Comparison of ENCODE assay signal across 1 cellular context in the genomic region with DNA sequence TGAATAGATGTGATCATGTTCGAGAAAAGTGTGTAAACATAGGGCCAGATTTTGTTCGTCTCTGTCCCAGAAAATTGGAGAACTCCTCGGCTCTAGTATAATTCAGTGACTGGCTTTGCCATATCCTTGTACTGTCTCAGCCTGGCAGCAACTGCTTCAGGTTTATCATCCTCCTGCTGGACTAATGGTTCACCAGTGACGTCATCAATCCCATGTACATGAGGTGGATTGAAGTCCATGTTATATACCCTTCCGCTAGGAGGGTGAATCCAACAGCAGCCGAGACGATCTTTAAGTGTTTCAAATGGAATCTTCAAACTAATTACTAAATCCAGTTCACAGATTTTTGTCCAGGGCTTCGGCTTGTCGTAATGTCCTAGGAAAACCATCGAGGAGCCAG.
TF ChIP-seq lines count a peak whose summit lies in the region.

No MANE protein-coding gene starts in this region.

TF ChIP-seq in HepG2, 621 proteins besides CTCF, POLR2A, EP300 and RAD21 (continued from another document):
- TF ChIP-seq ZSCAN20 (CRISPR knock-in tag; IDR thresholded peaks at IDR 0.05; ENCODE audit: borderline replicate concordance): no peak
- peak; percentile 89 for TF ChIP-seq CREB1 (IDR thresholded peaks at IDR 0.05)
- TF ChIP-seq CREB1 (CRISPR knock-in tag; IDR thresholded peaks at IDR 0.05): no peak
- no peak for TF ChIP-seq HOMEZ (CRISPR knock-in tag; IDR thresholded peaks at IDR 0.05; ENCODE audit: low read depth)
- TF ChIP-seq ATF7 (IDR thresholded peaks at IDR 0.05): peak; percentile 76
- no peak for TF ChIP-seq ATF7 (CRISPR knock-in tag; IDR thresholded peaks at IDR 0.05)
TF ChIP-seq in HepG2: peak in this region for 2.
